25 cellular contexts compared by ENCODE assay signal in genomic region chr1:37094302-37094701, GRCh38. TPM values are rescaled to one million over a fixed set of nuclear protein-coding genes. Genes with fewer than 3 reads are reported as not detected.
DNase-seq lines count a peak whose midpoint lies in the region; ATAC-seq and TF ChIP-seq lines count a peak whose summit lies in the region.
"Had no signal": no experiment of that assay in that cellular context is flagged by ENCODE, and none has a peak within 500 bp of the region (broad histone marks: within the 10 kb centered on the region; RNA-seq: fewer than 3 reads in every experiment).

No MANE protein-coding gene starts in this region.

- ATAC-seq in natural killer cell, result no peak
- ATAC-seq: right lobe of liver, T-helper 17 cell had no signal

- intact Hi-C loops in natural killer cell (cut with micrococcal nuclease), result no loop called here

- H3K4me1 Mint-ChIP-seq in nephron progenitor cell (peaks cover 15% of the 10 kb centered on the region), natural killer cell (no peaks in the 10 kb centered on the region)

- no peak overlapping the region for H3K4me3 Mint-ChIP-seq in nephron progenitor cell
- no peak overlapping the region for H3K4me3 Mint-ChIP-seq in natural killer cell
- H3K4me3 Mint-ChIP-seq: dendritic cell treated with granulocyte-macrophage colony-stimulating factor and Interleukin-4, amounts not matched to agents 40 ng/mL and 50 ng/mL, for 4 days; stimulated activated naive B cell treated with anti-CD40 and anti-IgM and Interleukin-4, amounts not matched to agents 10 μg/mL and 1 μg/mL and 100 μg/mL, for 72 hours; T-helper 17 cell had no signal

- H3K36me3 Mint-ChIP-seq in nephron progenitor cell (ENCODE audit: low read depth), result no peaks in the 10 kb centered on the region
- H3K36me3 Mint-ChIP-seq in natural killer cell, result no peaks in the 10 kb centered on the region
- H3K36me3 Mint-ChIP-seq: naive B cell; stimulated activated naive B cell treated with anti-CD40 and anti-IgM and Interleukin-4, amounts not matched to agents 10 μg/mL and 1 μg/mL and 100 μg/mL, for 72 hours had no signal

- DNase-seq in GM10248 (ENCODE audit: extremely low spot score), result peak; percentile 22
- DNase-seq in NCI-H1105 (lab: John Stamatoyannopoulos, UW), result peak; percentile 28
- DNase-seq in NCI-H2227 treated with DMSO at 0.1 percent for 48 hours (lab: John Stamatoyannopoulos, UW), result peak; percentile 70
- no peak for DNase-seq in nephron progenitor cell
- no peak for DNase-seq in SKM-1 (lab: John Stamatoyannopoulos, UW; ENCODE audit: unreplicated experiment)
- DNase-seq in activated CD4-positive, CD25-positive, alpha-beta regulatory T cell treated with anti-CD3 and anti-CD28 coated beads, Interleukin-2, amount 50 U/mL, for 72 hours, result no peak
- no peak for DNase-seq in natural killer cell
- DNase-seq: activated CD8-positive, alpha-beta memory T cell treated with anti-CD3 and anti-CD28 coated beads, Interleukin-2, amount 50 U/mL, for 48 hours; activated effector memory CD4-positive, alpha-beta T cell treated with anti-CD3 and anti-CD28 coated beads, Interleukin-2, amount 50 U/mL, for 16 hours; adrenal gland; Calu3; hypothalamus; islet precursor cell; naive B cell; NCI-H446; right lobe of liver; SIG-M5; stimulated activated naive B cell treated with anti-CD40 and anti-IgM and Interleukin-4, amounts not matched to agents 10 μg/mL and 1 μg/mL and 100 μg/mL, for 72 hours; T-helper 17 cell; thyroid gland had no signal

- no peaks in the 10 kb centered on the region for H3K9me3 Mint-ChIP-seq in nephron progenitor cell
- no peaks in the 10 kb centered on the region for H3K9me3 Mint-ChIP-seq in natural killer cell
- H3K9me3 Mint-ChIP-seq: dendritic cell treated with granulocyte-macrophage colony-stimulating factor and Interleukin-4, amounts not matched to agents 40 ng/mL and 50 ng/mL, for 4 days had no signal

- POLR2A ChIA-PET in GM10248 (lab: Yijun Ruan, JAX), result no interaction called here

- H3K27me3 Mint-ChIP-seq in nephron progenitor cell (ENCODE audit: low read depth, poor library complexity) (peaks cover 40% of the 10 kb centered on the region), natural killer cell (ENCODE audit: low read depth in 2 of 2) (peaks cover 18% of the 10 kb centered on the region in 2 donors)

- H3K27ac Mint-ChIP-seq in nephron progenitor cell (peak overlapping the region; percentile 37), natural killer cell (no peak overlapping the region)
- H3K27ac Mint-ChIP-seq: dendritic cell treated with granulocyte-macrophage colony-stimulating factor and Interleukin-4, amounts not matched to agents 40 ng/mL and 50 ng/mL, for 4 days; stimulated activated naive B cell treated with anti-CD40 and anti-IgM and Interleukin-4, amounts not matched to agents 10 μg/mL and 1 μg/mL and 100 μg/mL, for 72 hours; T-helper 17 cell had no signal

- CTCF ChIA-PET in GM10248 (lab: Yijun Ruan, JAX), result interaction anchor here (1.1 to 2.1 kb wide), 3 partner anchors 10 to 230 kb away, joined by 3 to 8 read pairs (median 3); no protein-coding TSS in a partner anchor

- no peak for TF ChIP-seq CTCF in GM10248 (IDR thresholded peaks at IDR 0.05; ENCODE audit: control extremely low read depth, extremely low read depth, low read depth, missing control alignments)
- TF ChIP-seq CTCF in nephron progenitor cell (IDR thresholded peaks at IDR 0.05), result no peak
- TF ChIP-seq CTCF in natural killer cell (IDR thresholded peaks at IDR 0.05), result no peak

RNA-seq across cellular contexts. Expression of gene GRIK3, which starts 60.0 kb away (rescaled TPM):
- total RNA-seq in natural killer cell, result not detected
- total RNA-seq: Calu3, endothelial cell of umbilical vein, fibroblast of villous mesenchyme, lung microvascular endothelial cell, MCF 10A, T-helper 17 cell had no signal

Comparison
In these comparisons a context has a peak if more than half of its experiments do, and no peak if none do; other contexts are left out.
1. DNase-seq: peak in GM10248 (single experiment), NCI-H1105 (single experiment) and NCI-H2227 treated with DMSO at 0.1 percent for 48 hours (single experiment); none in nephron progenitor cell (single experiment), SKM-1 (single experiment), activated CD4-positive, CD25-positive, alpha-beta regulatory T cell treated with anti-CD3 and anti-CD28 coated beads, Interleukin-2, amount 50 U/mL, for 72 hours (single experiment) and natural killer cell (single experiment).